ENCODE assay signal across 22 cellular contexts in genomic region chr6:18431581-18431980, GRCh38. TPM values are rescaled to one million over a fixed set of nuclear protein-coding genes. Genes with fewer than 3 reads are reported as not detected.
DNase-seq lines count a peak whose midpoint lies in the region; ATAC-seq and TF ChIP-seq lines count a peak whose summit lies in the region.
"Had no signal": no experiment of that assay in that cellular context is flagged by ENCODE, and none has a peak within 500 bp of the region (broad histone marks: within the 10 kb centered on the region; RNA-seq: fewer than 3 reads in every experiment).

No MANE protein-coding gene starts in this region.

- H3K36me3 Mint-ChIP-seq in memory B cell: peaks cover 36% of the 10 kb centered on the region

- H3K79me2 ChIP-seq in PC-9 (ENCODE audit: low read depth): peaks cover 5% of the 10 kb centered on the region; the same call in 1 of the 2 replicates

- DNase-seq in PC-9 (peak; percentile 24 to 83), epithelial cell of proximal tubule (ENCODE audit: low read depth) (peak; percentile 79), memory B cell (ENCODE audit: low spot score in 2 of 2) (no peak), cerebellar nuclear complex (lab: John Stamatoyannopoulos, UW) (no peak)
- DNase-seq: activated CD4-positive, alpha-beta T cell treated with anti-CD3 and anti-CD28 coated beads, Interleukin-2, amount 10 ng/mL, durations not matched to agents 7 days and 5 days; activated naive CD8-positive, alpha-beta T cell treated with anti-CD3 and anti-CD28 coated beads, Interleukin-2, amount 50 U/mL, for 24 hours; CD8-positive, alpha-beta T cell; DMS53; Kasumi-1; NCI-H1105 treated with DMSO at 0.1 percent for 48 hours; NCI-H2107; NCI-H524 treated with DMSO at 0.1 percent for 48 hours; right lobe of liver; Right ventricle myocardium superior; stimulated activated naive CD8-positive, alpha-beta T cell treated with anti-CD3 and anti-CD28 coated beads, Interleukin-15, Interleukin-2, amounts not matched to agents 100 U/mL and 50 U/mL, for 24 hours; T-helper 1 cell; transverse colon had no signal

- H4K20me1 ChIP-seq in PC-9 (ENCODE audit: insufficient read depth): no peaks in the 10 kb centered on the region

- no peak for ATAC-seq in memory B cell (ENCODE audit: low read depth)
- no peak for ATAC-seq in GM21360 (IDR thresholded peaks at IDR 0.05; ENCODE audit: unreplicated experiment)
- no peak for ATAC-seq in HG02763 (IDR thresholded peaks at IDR 0.05; ENCODE audit: unreplicated experiment)
- no peak for ATAC-seq in GM18861 (IDR thresholded peaks at IDR 0.05; ENCODE audit: unreplicated experiment)
- ATAC-seq: CD8-positive, alpha-beta T cell had no signal

- peaks cover 11% of the 10 kb centered on the region; the same call in 1 of the 2 replicates for H3F3A ChIP-seq in PC-9 (ENCODE audit: insufficient read depth, low read depth)

- H3K4me3 ChIP-seq in PC-9 (no peak overlapping the region), epithelial cell of proximal tubule (ENCODE audit: low read depth, low read length) (no peak overlapping the region), skeletal muscle tissue (ENCODE audit: low read length in 3 of 3) (no peak overlapping the region)
- H3K4me3 ChIP-seq: right lobe of liver, transverse colon had no signal

- no peak overlapping the region for H2AFZ ChIP-seq in PC-9

- peaks cover 50% of the 10 kb centered on the region for H3K4me1 ChIP-seq in PC-9 (replicated peaks; ENCODE audit: insufficient read depth)
- H3K4me1 ChIP-seq in skeletal muscle tissue (ENCODE audit: control insufficient read depth in 3 of 3, insufficient read depth in 3 of 3, low read length in 3 of 3): peaks cover 27 to 39% (median 30%) of the 10 kb centered on the region in 3 donors
- H3K4me1 ChIP-seq: transverse colon had no signal

- H3K9ac ChIP-seq in skeletal muscle tissue (ENCODE audit: low read depth in 1 of 3, low read length in 3 of 3): no peak overlapping the region

- no TSS peak for BruUV-seq in PC-9 (replicated peaks; lab: Mats Ljungman, UMichigan)

- no peaks in the 10 kb centered on the region for H3K9me3 ChIP-seq in PC-9 (ENCODE audit: insufficient read depth, low read depth)
- no peaks in the 10 kb centered on the region for H3K9me3 ChIP-seq in skeletal muscle tissue (ENCODE audit: control insufficient read depth in 3 of 3, low read length in 3 of 3)
- H3K9me3 ChIP-seq: right lobe of liver, transverse colon had no signal

- peak overlapping the region; percentile 14; the same call in 1 of the 2 replicates for H3K4me2 ChIP-seq in PC-9

- CTCF ChIA-PET in PC-9 (lab: Charles Lee): no interaction called here

- no peaks in the 10 kb centered on the region for H3K9me3 Mint-ChIP-seq in memory B cell
- H3K9me3 Mint-ChIP-seq: activated CD4-positive, alpha-beta T cell treated with anti-CD3 and anti-CD28 coated beads, Interleukin-2, amount 10 ng/mL, durations not matched to agents 7 days and 5 days; activated naive CD8-positive, alpha-beta T cell treated with anti-CD3 and anti-CD28 coated beads, Interleukin-2, amount 50 U/mL, for 24 hours; CD8-positive, alpha-beta T cell; HFFc6 had no signal

- H3K27ac ChIP-seq in PC-9 (peak overlapping the region; percentile 89), skeletal muscle tissue (ENCODE audit: low read depth, low read length) (peak overlapping the region; percentile 48)

- H3K27me3 Mint-ChIP-seq in memory B cell: no peaks in the 10 kb centered on the region
- H3K27me3 Mint-ChIP-seq: activated CD4-positive, alpha-beta T cell treated with anti-CD3 and anti-CD28 coated beads, Interleukin-2, amount 10 ng/mL, durations not matched to agents 7 days and 5 days; activated naive CD8-positive, alpha-beta T cell treated with anti-CD3 and anti-CD28 coated beads, Interleukin-2, amount 50 U/mL, for 24 hours had no signal

- intact Hi-C loops in PC-9 (cut with micrococcal nuclease; ENCODE audit: unreplicated experiment): loop anchor here (5.0 kb wide), 1 partner anchor 169 kb away; the partner anchor contains the start of gene DEK

- H3K27me3 ChIP-seq in PC-9 (ENCODE audit: insufficient read depth, low read depth): no peaks in the 10 kb centered on the region
- H3K27me3 ChIP-seq in skeletal muscle tissue (ENCODE audit: control insufficient read depth in 3 of 3, insufficient read depth in 3 of 3, low read length in 3 of 3): no peaks in the 10 kb centered on the region
- H3K27me3 ChIP-seq: right lobe of liver, transverse colon had no signal

- peaks cover 16% of the 10 kb centered on the region for H3K4me1 Mint-ChIP-seq in memory B cell

- TF ChIP-seq CTCF in PC-9 (conservative IDR thresholded peaks at IDR 0.05): no peak
- TF ChIP-seq CTCF in epithelial cell of proximal tubule (conservative IDR thresholded peaks at IDR 0.05; ENCODE audit: low read depth, low read length): no peak

- H3K36me3 ChIP-seq in PC-9 (ENCODE audit: low read depth): 0 out of 2 replicates have a peak, but pooled peaks cover 11% of the 10 kb centered on the region
- peaks cover 4 to 8% (median 6%) of the 10 kb centered on the region in 3 donors for H3K36me3 ChIP-seq in skeletal muscle tissue (ENCODE audit: control insufficient read depth in 3 of 3, insufficient read depth in 3 of 3, low read length in 3 of 3)
- H3K36me3 ChIP-seq: right lobe of liver, transverse colon had no signal

- H3K4me3 Mint-ChIP-seq in memory B cell: no peak overlapping the region
- H3K4me3 Mint-ChIP-seq: activated CD4-positive, alpha-beta T cell treated with anti-CD3 and anti-CD28 coated beads, Interleukin-2, amount 10 ng/mL, durations not matched to agents 7 days and 5 days; activated naive CD8-positive, alpha-beta T cell treated with anti-CD3 and anti-CD28 coated beads, Interleukin-2, amount 50 U/mL, for 24 hours; CD8-positive, alpha-beta T cell; HFFc6 had no signal

- H3K9me2 ChIP-seq in PC-9 (ENCODE audit: insufficient read depth): no peaks in the 10 kb centered on the region

- POLR2A ChIA-PET in PC-9 (lab: Charles Lee; ENCODE audit: unreplicated experiment): interaction anchor here (0.5 to 0.9 kb wide), 4 partner anchors 44 to 161 kb away, joined by 3 to 7 read pairs (median 4); no protein-coding TSS in a partner anchor

- H3K27ac Mint-ChIP-seq in memory B cell: peak overlapping the region; percentile 19
- H3K27ac Mint-ChIP-seq: activated CD4-positive, alpha-beta T cell treated with anti-CD3 and anti-CD28 coated beads, Interleukin-2, amount 10 ng/mL, durations not matched to agents 7 days and 5 days; CD8-positive, alpha-beta T cell had no signal

RNA-seq across cellular contexts. Expression of gene RNF144B, which starts 44.4 kb away (rescaled TPM):
- total RNA-seq in PC-9 (2021): 26.2 and 34.5 TPM in 2 replicates
- total RNA-seq in epithelial cell of proximal tubule: 6.3 and 10.5 TPM in 2 replicates
- 15.1 TPM for total RNA-seq in skeletal muscle tissue

Comparison
In these comparisons a context has a peak if more than half of its experiments do, and no peak if none do; other contexts are left out.
1. DNase-seq: peak in PC-9 (2 of 2) and epithelial cell of proximal tubule (single experiment); none in memory B cell (0 of 2) and cerebellar nuclear complex (0 of 2).